15 cellular contexts compared by ENCODE assay signal in the genomic region with DNA sequence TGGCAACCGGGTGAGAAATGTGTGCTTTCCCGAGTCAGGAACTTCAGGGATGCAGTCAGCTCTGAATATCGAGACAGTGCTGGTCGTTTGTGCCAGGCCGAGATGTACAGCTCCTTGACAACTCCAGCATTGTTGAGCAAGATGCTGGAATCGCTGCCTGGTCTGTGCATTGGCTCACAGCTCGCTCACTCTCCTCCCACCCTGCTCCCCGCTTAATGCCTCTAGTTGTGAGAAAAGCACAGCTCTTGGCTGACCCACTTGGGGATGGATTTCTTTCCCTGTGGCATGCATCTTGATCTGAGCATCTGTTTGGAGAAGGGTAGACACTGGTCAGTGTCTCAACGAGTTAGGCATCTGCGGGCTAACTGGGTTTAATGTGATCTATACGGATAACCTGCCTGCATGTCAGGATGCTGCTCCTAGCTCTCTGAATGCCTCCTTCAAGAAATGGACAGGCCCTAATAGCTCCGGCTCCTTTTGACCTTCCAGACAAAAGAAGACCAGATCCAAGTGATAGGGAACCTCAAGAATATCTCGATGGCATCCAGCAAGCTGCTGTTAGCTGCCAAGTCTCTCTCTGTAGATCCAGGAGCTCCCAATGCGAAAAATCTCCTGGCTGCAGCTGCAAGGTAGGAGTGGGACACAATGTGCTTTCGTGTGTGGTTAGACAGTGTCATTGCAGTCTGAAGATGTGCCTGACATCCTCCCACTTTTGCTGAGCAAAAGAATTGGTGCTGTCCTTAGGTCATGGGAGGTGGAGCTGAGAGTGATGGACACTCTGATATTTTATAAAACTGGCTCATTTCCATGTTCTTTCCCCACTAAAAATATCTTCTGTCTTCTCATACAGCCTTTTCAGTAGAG.
DNase-seq lines count a peak whose midpoint lies in the region; TF ChIP-seq lines count a peak whose summit lies in the region.
"Had no signal": no experiment of that assay in that cellular context is flagged by ENCODE, and none has a peak within 500 bp of the region (broad histone marks: within the 10 kb centered on the region; RNA-seq: fewer than 3 reads in every experiment).

No MANE protein-coding gene starts in this region.

- H3K27me3 ChIP-seq in fibroblast of lung (ENCODE audit: control insufficient read depth, insufficient read depth, low read length), result no peaks in the 10 kb centered on the region
- H3K27me3 ChIP-seq in vagina, result no peaks in the 10 kb centered on the region
- no peaks in the 10 kb centered on the region for H3K27me3 ChIP-seq in H7 (ENCODE audit: control insufficient read depth, insufficient read depth, low read length)
- H3K27me3 ChIP-seq: right atrium auricular region had no signal

- H3K36me3 ChIP-seq in fibroblast of lung (ENCODE audit: control insufficient read depth, insufficient read depth, low read length) (no peaks in the 10 kb centered on the region), vagina (no peaks in the 10 kb centered on the region), H7 (replicated peaks; ENCODE audit: control insufficient read depth, insufficient read depth, low read length) (no peaks in the 10 kb centered on the region)

- no peak overlapping the region for H3K4me3 ChIP-seq in fibroblast of lung (replicated peaks in 1 of 4; ENCODE audit: control extremely low read depth in 1 of 4, insufficient read depth in 1 of 4, low read depth in 3 of 4, low read length in 4 of 4)
- no peak overlapping the region for H3K4me3 ChIP-seq in vagina
- no peak overlapping the region for H3K4me3 ChIP-seq in H7 (ENCODE audit: insufficient read depth, low read depth, low read length)
- H3K4me3 ChIP-seq: lung, right atrium auricular region had no signal

- H2AFZ ChIP-seq in fibroblast of lung (ENCODE audit: low read length), result no peak overlapping the region

- DNase-seq in fibroblast of lung (ENCODE audit: low read depth in 2 of 2) (peak; percentile 51 to 58), midbrain (lab: John Stamatoyannopoulos, UW) (peak; percentile 54), vagina (ENCODE audit: extremely low spot score in 2 of 2) (no peak), H7 (no peak), COLO829 (ENCODE audit: low spot score) (no peak)
- DNase-seq in stimulated activated CD4-positive, alpha-beta T cell treated with anti-CD3 and anti-CD28 coated beads, Interleukin-4, amount 100 ng/mL, for 24 hours, result no peak
- DNase-seq: activated CD4-positive, alpha-beta memory T cell treated with anti-CD3 and anti-CD28 coated beads for 36 hours; activated T-cell treated with anti-CD3 and anti-CD28 coated beads, Interleukin-2, amount 50 U/mL, for 72 hours; cerebellar nuclear complex; foreskin melanocyte; MM.1S; NCI-H1694 treated with DMSO at 0.1 percent for 48 hours had no signal

- no peaks in the 10 kb centered on the region for H4K20me1 ChIP-seq in fibroblast of lung (ENCODE audit: control insufficient read depth, extremely low read depth, insufficient read depth, low read length)

- intact Hi-C loops in vagina (cut with DNase I), result no loop called here

- no peak for TF ChIP-seq CTCF in fibroblast of lung (conservative IDR thresholded peaks at IDR 0.05 in 1 of 2, IDR thresholded peaks at IDR 0.05 in 1 of 2; ENCODE audit: low read depth in 1 of 2, low read length in 2 of 2)
- TF ChIP-seq CTCF in vagina (IDR thresholded peaks at IDR 0.05), result no peak

- no peak overlapping the region for H3K27ac ChIP-seq in fibroblast of lung (ENCODE audit: insufficient read depth, low read length)
- peak overlapping the region; percentile 74 for H3K27ac ChIP-seq in vagina
- H3K27ac ChIP-seq: right atrium auricular region had no signal

- no peak for TF ChIP-seq POLR2A in vagina (IDR thresholded peaks at IDR 0.05)

- H3K9me3 ChIP-seq in fibroblast of lung (ENCODE audit: control insufficient read depth, insufficient read depth, low read depth, low read length), result no peaks in the 10 kb centered on the region
- no peaks in the 10 kb centered on the region for H3K9me3 ChIP-seq in vagina
- H3K9me3 ChIP-seq: right atrium auricular region had no signal

- H3K79me2 ChIP-seq in fibroblast of lung (ENCODE audit: control insufficient read depth, insufficient read depth, low read length), result no peaks in the 10 kb centered on the region

- H3K4me1 ChIP-seq in fibroblast of lung (ENCODE audit: control insufficient read depth, extremely low read depth, insufficient read depth, low read length) (peaks cover 9% of the 10 kb centered on the region), vagina (peaks cover 28% of the 10 kb centered on the region)

- H3K9ac ChIP-seq in fibroblast of lung (ENCODE audit: insufficient read depth, low read length), result no peak overlapping the region

- H3K4me2 ChIP-seq in fibroblast of lung (ENCODE audit: extremely low read depth, insufficient read depth, low read length), result no peak overlapping the region

TF ChIP-seq in PFSK-1, 5 proteins besides CTCF, POLR2A, EP300 and RAD21:
- TF ChIP-seq SIN3A (IDR thresholded peaks at IDR 0.05; ENCODE audit: borderline replicate concordance, insufficient read depth, low read length), result no peak
- TF ChIP-seq, protein P1, sequence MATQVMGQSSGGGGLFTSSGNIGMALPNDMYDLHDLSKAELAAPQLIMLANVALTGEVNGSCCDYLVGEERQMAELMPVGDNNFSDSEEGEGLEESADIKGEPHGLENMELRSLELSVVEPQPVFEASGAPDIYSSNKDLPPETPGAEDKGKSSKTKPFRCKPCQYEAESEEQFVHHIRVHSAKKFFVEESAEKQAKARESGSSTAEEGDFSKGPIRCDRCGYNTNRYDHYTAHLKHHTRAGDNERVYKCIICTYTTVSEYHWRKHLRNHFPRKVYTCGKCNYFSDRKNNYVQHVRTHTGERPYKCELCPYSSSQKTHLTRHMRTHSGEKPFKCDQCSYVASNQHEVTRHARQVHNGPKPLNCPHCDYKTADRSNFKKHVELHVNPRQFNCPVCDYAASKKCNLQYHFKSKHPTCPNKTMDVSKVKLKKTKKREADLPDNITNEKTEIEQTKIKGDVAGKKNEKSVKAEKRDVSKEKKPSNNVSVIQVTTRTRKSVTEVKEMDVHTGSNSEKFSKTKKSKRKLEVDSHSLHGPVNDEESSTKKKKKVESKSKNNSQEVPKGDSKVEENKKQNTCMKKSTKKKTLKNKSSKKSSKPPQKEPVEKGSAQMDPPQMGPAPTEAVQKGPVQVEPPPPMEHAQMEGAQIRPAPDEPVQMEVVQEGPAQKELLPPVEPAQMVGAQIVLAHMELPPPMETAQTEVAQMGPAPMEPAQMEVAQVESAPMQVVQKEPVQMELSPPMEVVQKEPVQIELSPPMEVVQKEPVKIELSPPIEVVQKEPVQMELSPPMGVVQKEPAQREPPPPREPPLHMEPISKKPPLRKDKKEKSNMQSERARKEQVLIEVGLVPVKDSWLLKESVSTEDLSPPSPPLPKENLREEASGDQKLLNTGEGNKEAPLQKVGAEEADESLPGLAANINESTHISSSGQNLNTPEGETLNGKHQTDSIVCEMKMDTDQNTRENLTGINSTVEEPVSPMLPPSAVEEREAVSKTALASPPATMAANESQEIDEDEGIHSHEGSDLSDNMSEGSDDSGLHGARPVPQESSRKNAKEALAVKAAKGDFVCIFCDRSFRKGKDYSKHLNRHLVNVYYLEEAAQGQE (IDR thresholded peaks at IDR 0.05; ENCODE audit: insufficient read depth in 1 of 2, low read depth in 2 of 2, low read length in 2 of 2), result no peak
- TF ChIP-seq POLR2AphosphoS5 (IDR thresholded peaks at IDR 0.05; ENCODE audit: low read depth, low read length), result peak; percentile 23; the same call in 1 of the 2 replicates

Comparison
In these comparisons a context has a peak if more than half of its experiments do, and no peak if none do; other contexts are left out.
1. DNase-seq: peak in fibroblast of lung (2 of 2) and midbrain (single experiment); none in vagina (0 of 2), H7 (single experiment), COLO829 (single experiment) and stimulated activated CD4-positive, alpha-beta T cell treated with anti-CD3 and anti-CD28 coated beads, Interleukin-4, amount 100 ng/mL, for 24 hours (single experiment).